In genomic region chr1:83964153-83964552, GRCh38 we compare ENCODE assay signal across 22 cellular contexts. TPM values are rescaled to one million over a fixed set of nuclear protein-coding genes. Genes with fewer than 3 reads are reported as not detected.
DNase-seq lines count a peak whose midpoint lies in the region; ATAC-seq and TF ChIP-seq lines count a peak whose summit lies in the region.
"Had no signal": no experiment of that assay in that cellular context is flagged by ENCODE, and none has a peak within 500 bp of the region (broad histone marks: within the 10 kb centered on the region; RNA-seq: fewer than 3 reads in every experiment).

No MANE protein-coding gene starts in this region.

- BruUV-seq in IMR-90 (replicated peaks; lab: Mats Ljungman, UMichigan): no TSS peak

- H2AK5ac ChIP-seq in IMR-90 (ENCODE audit: low read depth, low read length): no peak overlapping the region

- H3K18ac ChIP-seq in IMR-90 (ENCODE audit: low read depth, low read length): no peak overlapping the region

- no peak overlapping the region for H3K27ac Mint-ChIP-seq in immature natural killer cell
- H3K27ac Mint-ChIP-seq: CD8-positive, alpha-beta T cell had no signal

- no peaks in the 10 kb centered on the region for H3K9me3 ChIP-seq in IMR-90 (ENCODE audit: control insufficient read depth, insufficient read depth, low read length)
- H3K9me3 ChIP-seq in thoracic aorta: no peaks in the 10 kb centered on the region
- H3K9me3 ChIP-seq: SJCRH30 had no signal

- no peak overlapping the region for H4K5ac ChIP-seq in IMR-90 (ENCODE audit: low read depth, low read length)

- CTCF ChIA-PET in IMR-90 (lab: Yijun Ruan, JAX): no interaction called here

- POLR2A ChIA-PET in IMR-90 (lab: Charles Lee; ENCODE audit: unreplicated experiment): no interaction called here

- TF ChIP-seq RAD21 in IMR-90 (IDR thresholded peaks at IDR 0.05; ENCODE audit: low read length): no peak

- H3K27ac ChIP-seq in IMR-90 (ENCODE audit: insufficient read depth, low read length) (no peak overlapping the region), cingulate gyrus (ENCODE audit: low read depth, low read length) (peak overlapping the region; percentile 30), thoracic aorta (peak overlapping the region; percentile 86), foreskin keratinocyte (no peak overlapping the region)
- H3K27ac ChIP-seq: KMS-11, SJCRH30 had no signal

- no peak overlapping the region for H2BK20ac ChIP-seq in IMR-90 (ENCODE audit: low read depth, low read length)

- TF ChIP-seq CTCF in IMR-90 (conservative IDR thresholded peaks at IDR 0.05; ENCODE audit: low read depth, low read length) (no peak), fibroblast of the aortic adventitia (IDR thresholded peaks at IDR 0.05; ENCODE audit: insufficient read depth, low read length) (no peak), thoracic aorta (IDR thresholded peaks at IDR 0.05) (no peak), foreskin keratinocyte (conservative IDR thresholded peaks at IDR 0.05) (no peak)

- H4K8ac ChIP-seq in IMR-90 (ENCODE audit: low read depth in 2 of 2, low read length in 2 of 2): no peak overlapping the region

- no peak for TF ChIP-seq POLR2A in IMR-90 (IDR thresholded peaks at IDR 0.05; ENCODE audit: low read depth, low read length)

- ATAC-seq in IMR-90 (ENCODE audit: low read depth): no peak; the same call in 1 of the 2 replicates
- no peak for ATAC-seq in thoracic aorta (ENCODE audit: insufficient number of reproducible peaks, low FRiP score, low read depth)
- ATAC-seq in foreskin keratinocyte: no peak
- ATAC-seq: CD8-positive, alpha-beta T cell; HCT116; Panc1 had no signal

- no peak overlapping the region for H3K9ac ChIP-seq in IMR-90 (ENCODE audit: low read depth, low read length)
- H3K9ac ChIP-seq: KMS-11 had no signal

- H3K56ac ChIP-seq in IMR-90 (ENCODE audit: extremely low read depth, insufficient read depth, low read length): no peak overlapping the region

- no peak overlapping the region for H3K4ac ChIP-seq in IMR-90 (ENCODE audit: low read depth, low read length)

- H3K4me2 ChIP-seq in IMR-90 (ENCODE audit: low read depth, low read length): no peak overlapping the region
- H3K4me2 ChIP-seq: KMS-11 had no signal

- intact Hi-C loops in IMR-90 (cut with micrococcal nuclease): no loop called here

- H2AFZ ChIP-seq in IMR-90 (replicated peaks; ENCODE audit: low read length, poor library complexity): no peak overlapping the region

- H3K27me3 ChIP-seq in IMR-90 (ENCODE audit: control insufficient read depth, insufficient read depth, low read length) (no peaks in the 10 kb centered on the region), thoracic aorta (replicated peaks; ENCODE audit: insufficient read depth) (no peaks in the 10 kb centered on the region), foreskin keratinocyte (no peaks in the 10 kb centered on the region)
- H3K27me3 ChIP-seq: SJCRH30 had no signal

- no peak overlapping the region for H2BK5ac ChIP-seq in IMR-90 (ENCODE audit: low read depth, low read length, poor library complexity, severe bottlenecking)

- no peaks in the 10 kb centered on the region for H3K4me1 Mint-ChIP-seq in immature natural killer cell

- no peak overlapping the region for H3K4me3 ChIP-seq in IMR-90 (ENCODE audit: insufficient read depth, low read depth, low read length)
- H3K4me3 ChIP-seq in fibroblast of the aortic adventitia (ENCODE audit: low read depth, low read length): no peak overlapping the region
- H3K4me3 ChIP-seq in thoracic aorta: no peak overlapping the region
- H3K4me3 ChIP-seq: SJCRH30 had no signal

- no peaks in the 10 kb centered on the region for H3K36me3 ChIP-seq in IMR-90 (ENCODE audit: control insufficient read depth, insufficient read depth, low read length)
- H3K36me3 ChIP-seq in thoracic aorta: no peaks in the 10 kb centered on the region

- H3K9me3 Mint-ChIP-seq in immature natural killer cell: no peaks in the 10 kb centered on the region
- H3K9me3 Mint-ChIP-seq: CD8-positive, alpha-beta T cell had no signal

- peaks cover 0 to 8% (median 3%) of the 10 kb centered on the region in 3 donors for H3K27me3 Mint-ChIP-seq in immature natural killer cell (ENCODE audit: low read depth in 3 of 3)

- H3K14ac ChIP-seq in IMR-90 (replicated peaks; ENCODE audit: low read depth, low read length): no peak overlapping the region

- H2AK9ac ChIP-seq in IMR-90 (replicated peaks; ENCODE audit: low read depth, low read length, poor library complexity): no peak overlapping the region

- in situ Hi-C loops in IMR-90 (cut with MboI; ENCODE audit: low sequenced_read_pairs): no loop called here

- no peaks in the 10 kb centered on the region for H3K9me1 ChIP-seq in IMR-90 (ENCODE audit: insufficient read depth, low read length)

- no peak overlapping the region for H3K23ac ChIP-seq in IMR-90 (ENCODE audit: low read depth, low read length)

- dilution Hi-C loops in IMR-90 (cut with HindIII; ENCODE audit: low sequenced_read_pairs, unreplicated experiment): no loop called here

- peaks cover 0 to 23% of the 10 kb centered on the region in 2 experiments; a peak in 2 of 4 replicates for H3K79me1 ChIP-seq in IMR-90 (ENCODE audit: low read depth in 1 of 2, low read length in 2 of 2)

- H3K36me3 Mint-ChIP-seq in immature natural killer cell: no peaks in the 10 kb centered on the region
- H3K36me3 Mint-ChIP-seq: CD8-positive, alpha-beta T cell had no signal

- H4K91ac ChIP-seq in IMR-90 (ENCODE audit: insufficient read depth, low read depth, low read length): no peak overlapping the region

- no peak overlapping the region for H3K4me3 Mint-ChIP-seq in immature natural killer cell
- H3K4me3 Mint-ChIP-seq: CD8-positive, alpha-beta T cell had no signal

- H3K4me1 ChIP-seq in IMR-90 (ENCODE audit: control insufficient read depth, insufficient read depth, low read length): peaks cover 2% of the 10 kb centered on the region
- peaks cover 40 to 96% of the 10 kb centered on the region in 2 donors for H3K4me1 ChIP-seq in thoracic aorta (ENCODE audit: control insufficient read depth in 1 of 2, low read depth in 2 of 2)
- H3K4me1 ChIP-seq in foreskin keratinocyte: no peaks in the 10 kb centered on the region

- no peak overlapping the region for H2BK120ac ChIP-seq in IMR-90 (ENCODE audit: low read depth, low read length)

- no peak overlapping the region for H2BK15ac ChIP-seq in IMR-90 (ENCODE audit: low read depth, low read length)

- H4K20me1 ChIP-seq in IMR-90 (ENCODE audit: insufficient read depth, low read length): no peaks in the 10 kb centered on the region

- no peak for DNase-seq in IMR-90
- peak; percentile 32 for DNase-seq in fibroblast of the aortic adventitia (ENCODE audit: low read depth)
- DNase-seq in thoracic aorta (ENCODE audit: low spot score): no peak
- DNase-seq in foreskin keratinocyte: no peak
- DNase-seq in SW480 (ENCODE audit: low spot score): no peak
- DNase-seq in immature natural killer cell: no peak
- DNase-seq: AML-193; C1 segment of cervical spinal cord; CD8-positive, alpha-beta T cell; DMS153; NCI-H1092 treated with DMSO at 0.1 percent for 48 hours; NCI-H146; NCI-H2029; NCI-H2227 treated with DMSO at 0.1 percent for 48 hours; NCI-H510A; NCI-H748 treated with DMSO at 0.1 percent for 48 hours; NK-92 treated with Interleukin-12 subunit alpha and Interleukin-12 subunit beta, amount 100 ng/mL, for 24 hours; SJCRH30 had no signal

TF ChIP-seq in IMR-90, 13 proteins besides CTCF, POLR2A, EP300 and RAD21:
- TF ChIP-seq RFX5 (IDR thresholded peaks at IDR 0.05; ENCODE audit: low read depth, low read length) (no peak), CHD1 (IDR thresholded peaks at IDR 0.05; ENCODE audit: low read depth, low read length) (no peak), CEBPB (IDR thresholded peaks at IDR 0.05; ENCODE audit: low read depth, low read length) (peak; percentile 76), MAZ (IDR thresholded peaks at IDR 0.05; ENCODE audit: borderline replicate concordance, low read depth, low read length) (no peak), MAFK (IDR thresholded peaks at IDR 0.05; ENCODE audit: low read depth, low read length) (no peak), FOS (IDR thresholded peaks at IDR 0.05; ENCODE audit: low read depth, low read length) (no peak), USF2 (IDR thresholded peaks at IDR 0.05; ENCODE audit: low read depth, low read length) (no peak), MXI1 (IDR thresholded peaks at IDR 0.05; ENCODE audit: borderline replicate concordance, low read depth, low read length) (no peak), RCOR1 (IDR thresholded peaks at IDR 0.05; ENCODE audit: insufficient replicate concordance, low read length) (no peak)

RNA-seq across cellular contexts. Expression of gene TTLL7, which starts 34.8 kb away (rescaled TPM):
- total RNA-seq in IMR-90 (2012; rRNA removed): 8.1 and 13.3 TPM in 2 replicates
- polyA plus RNA-seq in IMR-90 (2012; rRNA removed): 4.2 and 5.7 TPM in 2 replicates
- polyA plus RNA-seq in IMR-90 (2012; cell fraction: cytosol; rRNA removed): 1.4 and 1.5 TPM in 2 replicates
- polyA plus RNA-seq in IMR-90 (2012; cell fraction: nucleus; rRNA removed; ENCODE audit: low replicate concordance): 3.4 and 23.3 TPM in 2 replicates
- total RNA-seq in fibroblast of the aortic adventitia (ENCODE audit: low replicate concordance): 16.0 and 20.9 TPM in 2 replicates
- 10 to 100 TPM; 66.1 to 71.4 TPM for total RNA-seq in thoracic aorta
- 6.3 and 7.9 TPM in 2 replicates for total RNA-seq in foreskin keratinocyte
- 2.8 and 2.9 TPM in 2 replicates for polyA plus RNA-seq in foreskin keratinocyte
- polyA plus RNA-seq in immature natural killer cell: 1 to 10 TPM in 1 of 3 donors, under 1 TPM in 2; 0.46 to 1.9 (median 0.69) TPM
- total RNA-seq: CD8-positive, alpha-beta T cell had no signal

Comparison
In these comparisons a context has a peak if more than half of its experiments do, and no peak if none do; other contexts are left out.
1. H3K27ac ChIP-seq: peak in cingulate gyrus (single experiment) and thoracic aorta (2 of 2); none in IMR-90 (single experiment) and foreskin keratinocyte (single experiment).